29 cellular contexts compared by ENCODE assay signal in the genomic region with DNA sequence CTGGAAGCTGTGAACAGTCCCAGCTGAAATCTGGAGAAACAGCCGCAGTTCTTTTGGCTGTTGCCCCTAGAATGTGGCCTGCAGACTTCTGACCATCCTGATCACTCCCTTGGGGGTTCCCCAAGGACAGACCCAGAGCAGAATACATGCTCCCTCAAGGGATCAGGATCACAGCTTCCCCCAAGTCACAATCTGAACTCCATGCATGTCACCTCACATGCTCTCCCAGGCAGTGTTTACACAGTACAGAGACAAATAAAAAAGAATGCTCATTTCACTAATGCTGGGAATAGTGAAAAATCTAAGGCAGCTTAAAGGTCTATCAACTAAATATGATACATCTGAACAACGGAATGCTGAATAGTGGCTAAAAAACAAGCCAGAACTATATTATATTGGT. TPM values are rescaled to one million over a fixed set of nuclear protein-coding genes. Genes with fewer than 3 reads are reported as not detected.
DNase-seq lines count a peak whose midpoint lies in the region; ATAC-seq, FAIRE-seq and TF ChIP-seq lines count a peak whose summit lies in the region.
"Had no signal": no experiment of that assay in that cellular context is flagged by ENCODE, and none has a peak within 500 bp of the region (broad histone marks: within the 10 kb centered on the region; RNA-seq: fewer than 3 reads in every experiment).

No MANE protein-coding gene starts in this region.

- H3K4me1 ChIP-seq in left ventricle myocardium inferior (peaks cover 54% of the 10 kb centered on the region), pancreas (no peaks in the 10 kb centered on the region)
- H3K4me1 ChIP-seq: SJCRH30 had no signal

- DNase-seq in Right ventricle myocardium inferior (ENCODE audit: missing footprints) (no peak), left ventricle myocardium inferior (no peak), HuH-7.5 (ENCODE audit: low spot score) (peak; percentile 52), cardiac septum (ENCODE audit: low spot score) (peak; percentile 6), pancreas (no peak), LoVo (ENCODE audit: low spot score) (no peak), NCI-H1105 treated with DMSO at 0.1 percent for 48 hours (lab: John Stamatoyannopoulos, UW) (no peak)
- DNase-seq: activated CD4-positive, alpha-beta T cell treated with anti-CD3 and anti-CD28 coated beads, Interleukin-2, amount 10 ng/mL, durations not matched to agents 7 days and 5 days; activated effector memory CD4-positive, alpha-beta T cell treated with anti-CD3 and anti-CD28 coated beads, Interleukin-2, amount 50 U/mL, for 16 hours; amygdala; DMS153; GDM1; heart right ventricle; Karpas-422; left lung; NCI-H1048; NCI-H2029; NCI-H345; NCI-H82; PC-9; SJCRH30; stimulated activated CD4-positive, alpha-beta T cell treated with anti-CD3 and anti-CD28 coated beads, Interleukin-4, amount 100 ng/mL, for 1 hour; stimulated activated naive CD4-positive, alpha-beta T cell treated with Interleukin-2 at 50 U/mL for 16 hours; T-helper 1 cell had no signal

- WGBS in pancreas, 2 donors, result 57 to 66% methylated on average over 2 of the region's 2 CpGs

- H3K9me3 ChIP-seq in left ventricle myocardium inferior (replicated peaks), result no peaks in the 10 kb centered on the region
- no peaks in the 10 kb centered on the region for H3K9me3 ChIP-seq in pancreas
- H3K9me3 ChIP-seq: heart right ventricle, left lung, SJCRH30, thoracic aorta had no signal

- TF ChIP-seq CTCF in left ventricle myocardium inferior (IDR thresholded peaks at IDR 0.05; ENCODE audit: borderline replicate concordance), result no peak
- TF ChIP-seq CTCF in pancreas (IDR thresholded peaks at IDR 0.05), result no peak

- H3K27me3 ChIP-seq in left ventricle myocardium inferior (ENCODE audit: low read depth), result no peaks in the 10 kb centered on the region
- no peaks in the 10 kb centered on the region for H3K27me3 ChIP-seq in pancreas
- H3K27me3 ChIP-seq: heart right ventricle, left lung, SJCRH30 had no signal

- peak; percentile 32 for ATAC-seq in Right ventricle myocardium inferior
- ATAC-seq in pancreas, result peak in 3 of 4 donors; percentile 23 to 39 (median 38)
- ATAC-seq in GM21529 (IDR thresholded peaks at IDR 0.05; ENCODE audit: unreplicated experiment), result no peak
- ATAC-seq: HCT116, left lung had no signal

- H3K36me3 ChIP-seq in left ventricle myocardium inferior, result peaks cover 7% of the 10 kb centered on the region
- H3K36me3 ChIP-seq in pancreas, result peaks cover 0 to 6% (median 0%) of the 10 kb centered on the region in 3 donors

- no peak for FAIRE-seq in pancreas (lab: Jason Lieb, UNC)

- intact Hi-C loops in Right ventricle myocardium inferior (cut with DNase I), result no loop called here
- intact Hi-C loops in left ventricle myocardium inferior (cut with micrococcal nuclease), result no loop called here
- intact Hi-C loops in cardiac septum (cut with DNase I), result no loop called here
- intact Hi-C loops in pancreas (cut with DNase I), result no loop called here

- H3K27ac ChIP-seq in left ventricle myocardium inferior (replicated peaks) (no peak overlapping the region), pancreas (no peak overlapping the region)
- H3K27ac ChIP-seq: epithelial cell of prostate, heart right ventricle, left lung, PC-9, SJCRH30, thoracic aorta had no signal

- no peak overlapping the region for H3K4me3 ChIP-seq in left ventricle myocardium inferior
- no peak overlapping the region for H3K4me3 ChIP-seq in pancreas
- H3K4me3 ChIP-seq: heart right ventricle, left lung, PC-9, SJCRH30, smooth muscle cell, thoracic aorta had no signal

RNA-seq across cellular contexts. Expression of gene SPAG4, which starts 20.5 kb away (rescaled TPM):
- 1.6 TPM for total RNA-seq in Right ventricle myocardium inferior
- total RNA-seq in left ventricle myocardium inferior, result 2.3 TPM
- 3.5 TPM for total RNA-seq in cardiac septum
- total RNA-seq in pancreas, result 10 to 100 TPM; 32.7 to 65.9 (median 38.2) TPM
- 10 to 100 TPM; 32.2 to 51.3 TPM for polyA plus RNA-seq in pancreas

RNA-seq across cellular contexts. Expression of gene CPNE1, which starts 28.6 kb away (rescaled TPM):
- total RNA-seq in Right ventricle myocardium inferior, result 49.6 TPM
- 47.3 TPM for total RNA-seq in left ventricle myocardium inferior
- 77.9 TPM for total RNA-seq in cardiac septum
- total RNA-seq in pancreas, result 100 to 1,000 TPM in 1 of 6 donors, 10 to 100 TPM in 5; 59.7 to 100 (median 70.6) TPM
- 100 to 1,000 TPM; 131 to 138 TPM for polyA plus RNA-seq in pancreas

RNA-seq across cellular contexts. Expression of gene RBM12, which starts 28.6 kb away (rescaled TPM):
- 41.4 TPM for total RNA-seq in Right ventricle myocardium inferior
- 46.2 TPM for total RNA-seq in left ventricle myocardium inferior
- total RNA-seq in cardiac septum, result 44.4 TPM
- total RNA-seq in pancreas, result 10 to 100 TPM; 21.0 to 46.7 (median 28.3) TPM
- polyA plus RNA-seq in pancreas, result 1 to 10 TPM; 6.2 to 9.7 TPM

Comparison
In these comparisons a context has a peak if more than half of its experiments do, and no peak if none do; other contexts are left out.
1. DNase-seq: peak in HuH-7.5 (single experiment) and cardiac septum (single experiment); none in Right ventricle myocardium inferior (single experiment), left ventricle myocardium inferior (single experiment), pancreas (0 of 6), LoVo (single experiment) and NCI-H1105 treated with DMSO at 0.1 percent for 48 hours (single experiment).